In genomic region chr2:223923976-223924375, GRCh38 we compare ENCODE assay signal across 14 cellular contexts. TPM values are rescaled to one million over a fixed set of nuclear protein-coding genes. Genes with fewer than 3 reads are reported as not detected.
DNase-seq lines count a peak whose midpoint lies in the region; ATAC-seq and TF ChIP-seq lines count a peak whose summit lies in the region.
"Had no signal": no experiment of that assay in that cellular context is flagged by ENCODE, and none has a peak within 500 bp of the region (broad histone marks: within the 10 kb centered on the region; RNA-seq: fewer than 3 reads in every experiment).

No MANE protein-coding gene starts in this region.

- no peak overlapping the region for H3K4me3 ChIP-seq in AG10803 (ENCODE audit: low read length)
- no peak overlapping the region for H3K4me3 ChIP-seq in cardiac fibroblast (replicated peaks in 1 of 2; ENCODE audit: low read depth in 2 of 2, low read length in 2 of 2)
- H3K4me3 ChIP-seq in fibroblast of the aortic adventitia (ENCODE audit: low read depth, low read length) = no peak overlapping the region

- ATAC-seq in GM19328 (IDR thresholded peaks at IDR 0.05; ENCODE audit: unreplicated experiment) (no peak), HG03460 (IDR thresholded peaks at IDR 0.05; ENCODE audit: unreplicated experiment) (no peak)
- ATAC-seq: CD8-positive, alpha-beta T cell; HCT116; HepG2 had no signal

- TF ChIP-seq CTCF in AG10803 (conservative IDR thresholded peaks at IDR 0.05; ENCODE audit: low read length) = no peak
- TF ChIP-seq CTCF in cardiac fibroblast (IDR thresholded peaks at IDR 0.05; ENCODE audit: low read depth, low read length) = no peak
- no peak for TF ChIP-seq CTCF in fibroblast of the aortic adventitia (IDR thresholded peaks at IDR 0.05; ENCODE audit: insufficient read depth, low read length)

- DNase-seq in AG10803 (ENCODE audit: low read depth) (peak; percentile 24), M059J (ENCODE audit: low read depth) (peak; percentile 52), cardiac fibroblast (ENCODE audit: low read depth in 2 of 2) (peak; percentile 19 to 32), fibroblast of the aortic adventitia (ENCODE audit: low read depth) (peak; percentile 83)
- DNase-seq in activated CD4-positive, alpha-beta T cell treated with anti-CD3 and anti-CD28 coated beads for 1 hour = no peak
- DNase-seq: CD8-positive, alpha-beta T cell; COR-L47; DMS153; DMS79 treated with DMSO at 0.1 percent for 48 hours; GDM1 had no signal

RNA-seq across cellular contexts. Expression of gene WDFY1, which starts 21.2 kb away (rescaled TPM):
- 31.4 and 46.6 TPM in 2 replicates for total RNA-seq in M059J (2014; rRNA removed; shearing (Covaris generic))
- 62.6 and 95.4 TPM in 2 replicates for total RNA-seq in fibroblast of the aortic adventitia (ENCODE audit: low replicate concordance)

RNA-seq across cellular contexts. Expression of gene MRPL44, which starts 33.3 kb away (rescaled TPM):
- total RNA-seq in M059J (2014; rRNA removed; shearing (Covaris generic)) = 29.4 and 33.5 TPM in 2 replicates
- 30.4 and 33.6 TPM in 2 replicates for total RNA-seq in fibroblast of the aortic adventitia (ENCODE audit: low replicate concordance)
